Comparison of ENCODE assay signal across 14 cellular contexts in the genomic region with DNA sequence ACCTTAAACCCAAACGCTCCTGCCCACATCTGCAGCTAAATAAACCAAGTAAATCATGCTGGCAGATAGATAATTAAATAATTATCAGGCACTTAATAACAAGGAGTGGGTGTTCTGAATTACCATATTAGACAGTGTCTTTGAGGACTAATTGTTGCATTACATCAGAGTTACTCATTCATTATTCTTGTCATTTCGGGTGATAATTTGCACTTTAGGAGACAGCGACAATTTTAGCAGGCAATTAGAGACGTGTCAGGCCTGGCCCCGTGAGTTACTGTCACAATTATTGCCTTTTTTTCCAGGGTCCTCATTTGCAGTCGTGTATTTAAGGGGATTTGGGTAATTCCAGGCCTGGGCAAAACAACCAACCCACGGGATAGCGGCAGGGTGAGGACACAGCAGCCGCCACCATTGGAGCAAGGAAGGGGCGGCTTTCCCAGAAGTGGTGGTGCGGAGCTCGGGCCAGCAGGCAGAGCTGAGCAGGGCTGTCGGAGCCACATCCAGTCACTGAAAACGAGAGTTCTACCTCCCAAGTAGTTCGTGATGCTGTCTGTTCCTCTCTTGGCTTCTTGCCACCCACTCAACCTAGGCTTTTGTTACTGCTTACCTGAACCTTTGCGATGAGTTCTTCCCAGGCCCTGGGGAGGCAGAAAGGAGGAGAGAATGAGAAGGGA.
DNase-seq lines count a peak whose midpoint lies in the region; ATAC-seq and TF ChIP-seq lines count a peak whose summit lies in the region.
"Had no signal": no experiment of that assay in that cellular context is flagged by ENCODE, and none has a peak within 500 bp of the region (broad histone marks: within the 10 kb centered on the region; RNA-seq: fewer than 3 reads in every experiment).

No MANE protein-coding gene starts in this region.

- no peak overlapping the region for H3K4me3 Mint-ChIP-seq in natural killer cell treated with Interleukin-12 subunit alpha and Interleukin-12 subunit beta and Interleukin-15 and Interleukin-18, amount 100 ng/mL, for 72 hours
- H3K4me3 Mint-ChIP-seq in stimulated activated naive CD8-positive, alpha-beta T cell treated with anti-CD3 and anti-CD28 coated beads, Interleukin-15, amount 100 ng/mL, for 72 hours = no peak overlapping the region
- H3K4me3 Mint-ChIP-seq: activated naive CD8-positive, alpha-beta T cell treated with anti-CD3 and anti-CD28 coated beads for 36 hours; T-cell had no signal

- no peaks in the 10 kb centered on the region for H3K9me3 Mint-ChIP-seq in natural killer cell treated with Interleukin-12 subunit alpha and Interleukin-12 subunit beta and Interleukin-15 and Interleukin-18, amount 100 ng/mL, for 72 hours
- H3K9me3 Mint-ChIP-seq in stimulated activated naive CD8-positive, alpha-beta T cell treated with anti-CD3 and anti-CD28 coated beads, Interleukin-15, amount 100 ng/mL, for 72 hours = no peaks in the 10 kb centered on the region
- H3K9me3 Mint-ChIP-seq: activated naive CD8-positive, alpha-beta T cell treated with anti-CD3 and anti-CD28 coated beads for 36 hours had no signal

- TF ChIP-seq RAD21 in neural cell (conservative IDR thresholded peaks at IDR 0.05) = no peak

- H3F3A ChIP-seq in neural cell (ENCODE audit: insufficient read depth, low read length, poor library complexity, severe bottlenecking) = no peaks in the 10 kb centered on the region

- H3K36me3 ChIP-seq in SJSA1 (no peaks in the 10 kb centered on the region), neural cell (ENCODE audit: insufficient read depth, low read length) (no peaks in the 10 kb centered on the region)
- H3K36me3 ChIP-seq: BE2C, prostate gland had no signal

- no peaks in the 10 kb centered on the region for H3K9me2 ChIP-seq in neural cell (ENCODE audit: insufficient read depth, low read length)

- no peaks in the 10 kb centered on the region for H3K4me1 Mint-ChIP-seq in natural killer cell treated with Interleukin-12 subunit alpha and Interleukin-12 subunit beta and Interleukin-15 and Interleukin-18, amount 100 ng/mL, for 72 hours (ENCODE audit: low read depth in 2 of 2)
- H3K4me1 Mint-ChIP-seq in stimulated activated naive CD8-positive, alpha-beta T cell treated with anti-CD3 and anti-CD28 coated beads, Interleukin-15, amount 100 ng/mL, for 72 hours = peaks cover 25% of the 10 kb centered on the region
- H3K4me1 Mint-ChIP-seq: T-cell had no signal

- peaks cover 5 to 18% of the 10 kb centered on the region in 2 donors for H3K27me3 Mint-ChIP-seq in natural killer cell treated with Interleukin-12 subunit alpha and Interleukin-12 subunit beta and Interleukin-15 and Interleukin-18, amount 100 ng/mL, for 72 hours
- H3K27me3 Mint-ChIP-seq in stimulated activated naive CD8-positive, alpha-beta T cell treated with anti-CD3 and anti-CD28 coated beads, Interleukin-15, amount 100 ng/mL, for 72 hours = peaks cover 45% of the 10 kb centered on the region

- H3K27me3 ChIP-seq in SJSA1 (replicated peaks) (no peaks in the 10 kb centered on the region), neural cell (ENCODE audit: insufficient read depth, low read depth, low read length) (no peaks in the 10 kb centered on the region)
- H3K27me3 ChIP-seq: BE2C had no signal

- peak overlapping the region; percentile 87 for H3K27ac ChIP-seq in SJSA1
- H3K27ac ChIP-seq in neural cell (ENCODE audit: low read length) = peak overlapping the region; percentile 30
- H3K27ac ChIP-seq: KMS-11, prostate gland had no signal

- no peak overlapping the region for H2AFZ ChIP-seq in neural cell (ENCODE audit: low read depth, low read length)

- no peak for ATAC-seq in GM18517 (IDR thresholded peaks at IDR 0.05; ENCODE audit: unreplicated experiment)
- ATAC-seq in natural killer cell treated with Interleukin-12 subunit alpha and Interleukin-12 subunit beta and Interleukin-15 and Interleukin-18, amount 100 ng/mL, for 72 hours = no peak
- ATAC-seq in stimulated activated naive CD8-positive, alpha-beta T cell treated with anti-CD3 and anti-CD28 coated beads, Interleukin-15, amount 100 ng/mL, for 72 hours = no peak
- ATAC-seq: T-cell had no signal

- no peak overlapping the region for H3K27ac Mint-ChIP-seq in natural killer cell treated with Interleukin-12 subunit alpha and Interleukin-12 subunit beta and Interleukin-15 and Interleukin-18, amount 100 ng/mL, for 72 hours
- H3K27ac Mint-ChIP-seq in stimulated activated naive CD8-positive, alpha-beta T cell treated with anti-CD3 and anti-CD28 coated beads, Interleukin-15, amount 100 ng/mL, for 72 hours = no peak overlapping the region
- H3K27ac Mint-ChIP-seq: activated naive CD8-positive, alpha-beta T cell treated with anti-CD3 and anti-CD28 coated beads for 36 hours; T-cell had no signal

- TF ChIP-seq CTCF in neural cell (IDR thresholded peaks at IDR 0.05; ENCODE audit: poor library complexity, severe bottlenecking) = no peak

- H3K36me3 Mint-ChIP-seq in natural killer cell treated with Interleukin-12 subunit alpha and Interleukin-12 subunit beta and Interleukin-15 and Interleukin-18, amount 100 ng/mL, for 72 hours = no peaks in the 10 kb centered on the region

- no peak for TF ChIP-seq EP300 in neural cell (conservative IDR thresholded peaks at IDR 0.05; ENCODE audit: poor library complexity, severe bottlenecking)

- no peak overlapping the region for H3K4me2 ChIP-seq in neural cell (ENCODE audit: low read length)
- H3K4me2 ChIP-seq: KMS-11 had no signal

- no peaks in the 10 kb centered on the region for H4K20me1 ChIP-seq in neural cell (ENCODE audit: insufficient read depth)

- no peaks in the 10 kb centered on the region for H3K79me2 ChIP-seq in neural cell (replicated peaks; ENCODE audit: insufficient read depth, low read length)

- peaks cover 55% of the 10 kb centered on the region for H3K4me1 ChIP-seq in SJSA1 (replicated peaks)
- H3K4me1 ChIP-seq: prostate gland had no signal

- H3K9ac ChIP-seq in neural cell (ENCODE audit: low read length) = no peak overlapping the region
- H3K9ac ChIP-seq: KMS-11 had no signal

- DNase-seq in DMS153 (lab: John Stamatoyannopoulos, UW) = peak; percentile 61
- peak; percentile 71 for DNase-seq in NCI-H1417 treated with DMSO at 0.1 percent for 48 hours (lab: John Stamatoyannopoulos, UW)
- DNase-seq in SJSA1 (ENCODE audit: low read depth in 1 of 2, low spot score in 2 of 2) = peak; percentile 67 to 68
- DNase-seq in natural killer cell treated with Interleukin-12 subunit alpha and Interleukin-12 subunit beta and Interleukin-15 and Interleukin-18, amount 100 ng/mL, for 72 hours (ENCODE audit: low spot score) = no peak
- DNase-seq in OCI-M1 (lab: John Stamatoyannopoulos, UW) = no peak
- DNase-seq in stimulated activated naive CD8-positive, alpha-beta T cell treated with anti-CD3 and anti-CD28 coated beads, Interleukin-15, amount 100 ng/mL, for 72 hours = no peak
- DNase-seq: activated CD8-positive, alpha-beta memory T cell treated with anti-CD3 and anti-CD28 coated beads for 24 hours; activated naive CD8-positive, alpha-beta T cell treated with anti-CD3 and anti-CD28 coated beads for 36 hours; T-cell had no signal

- H3K4me3 ChIP-seq in SJSA1 = no peak overlapping the region
- no peak overlapping the region for H3K4me3 ChIP-seq in neural cell (ENCODE audit: low read length)
- H3K4me3 ChIP-seq: prostate gland had no signal

- H3K9me3 ChIP-seq in SJSA1 (replicated peaks) (no peaks in the 10 kb centered on the region), neural cell (ENCODE audit: low read length) (no peaks in the 10 kb centered on the region)
- H3K9me3 ChIP-seq: BE2C, prostate gland had no signal

TF ChIP-seq in neural cell, 6 proteins besides CTCF, POLR2A, EP300 and RAD21:
- TF ChIP-seq SMC3 (conservative IDR thresholded peaks at IDR 0.05; ENCODE audit: poor library complexity) = no peak
- no peak for TF ChIP-seq EZH2 (IDR thresholded peaks at IDR 0.05; ENCODE audit: borderline replicate concordance, insufficient read depth, low read length, poor library complexity, severe bottlenecking)
- TF ChIP-seq POLR2AphosphoS5 (IDR thresholded peaks at IDR 0.05) = no peak
- TF ChIP-seq, protein P1, sequence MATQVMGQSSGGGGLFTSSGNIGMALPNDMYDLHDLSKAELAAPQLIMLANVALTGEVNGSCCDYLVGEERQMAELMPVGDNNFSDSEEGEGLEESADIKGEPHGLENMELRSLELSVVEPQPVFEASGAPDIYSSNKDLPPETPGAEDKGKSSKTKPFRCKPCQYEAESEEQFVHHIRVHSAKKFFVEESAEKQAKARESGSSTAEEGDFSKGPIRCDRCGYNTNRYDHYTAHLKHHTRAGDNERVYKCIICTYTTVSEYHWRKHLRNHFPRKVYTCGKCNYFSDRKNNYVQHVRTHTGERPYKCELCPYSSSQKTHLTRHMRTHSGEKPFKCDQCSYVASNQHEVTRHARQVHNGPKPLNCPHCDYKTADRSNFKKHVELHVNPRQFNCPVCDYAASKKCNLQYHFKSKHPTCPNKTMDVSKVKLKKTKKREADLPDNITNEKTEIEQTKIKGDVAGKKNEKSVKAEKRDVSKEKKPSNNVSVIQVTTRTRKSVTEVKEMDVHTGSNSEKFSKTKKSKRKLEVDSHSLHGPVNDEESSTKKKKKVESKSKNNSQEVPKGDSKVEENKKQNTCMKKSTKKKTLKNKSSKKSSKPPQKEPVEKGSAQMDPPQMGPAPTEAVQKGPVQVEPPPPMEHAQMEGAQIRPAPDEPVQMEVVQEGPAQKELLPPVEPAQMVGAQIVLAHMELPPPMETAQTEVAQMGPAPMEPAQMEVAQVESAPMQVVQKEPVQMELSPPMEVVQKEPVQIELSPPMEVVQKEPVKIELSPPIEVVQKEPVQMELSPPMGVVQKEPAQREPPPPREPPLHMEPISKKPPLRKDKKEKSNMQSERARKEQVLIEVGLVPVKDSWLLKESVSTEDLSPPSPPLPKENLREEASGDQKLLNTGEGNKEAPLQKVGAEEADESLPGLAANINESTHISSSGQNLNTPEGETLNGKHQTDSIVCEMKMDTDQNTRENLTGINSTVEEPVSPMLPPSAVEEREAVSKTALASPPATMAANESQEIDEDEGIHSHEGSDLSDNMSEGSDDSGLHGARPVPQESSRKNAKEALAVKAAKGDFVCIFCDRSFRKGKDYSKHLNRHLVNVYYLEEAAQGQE (IDR thresholded peaks at IDR 0.05; ENCODE audit: borderline replicate concordance) = no peak
- TF ChIP-seq TAF1 (IDR thresholded peaks at IDR 0.05; ENCODE audit: low read depth) = no peak
- TF ChIP-seq MXI1 (conservative IDR thresholded peaks at IDR 0.05; ENCODE audit: poor library complexity, severe bottlenecking) = no peak

Comparison
In these comparisons a context has a peak if more than half of its experiments do, and no peak if none do; other contexts are left out.
1. DNase-seq: peak in DMS153 (single experiment), NCI-H1417 treated with DMSO at 0.1 percent for 48 hours (single experiment) and SJSA1 (2 of 2); none in natural killer cell treated with Interleukin-12 subunit alpha and Interleukin-12 subunit beta and Interleukin-15 and Interleukin-18, amount 100 ng/mL, for 72 hours (single experiment), OCI-M1 (single experiment) and stimulated activated naive CD8-positive, alpha-beta T cell treated with anti-CD3 and anti-CD28 coated beads, Interleukin-15, amount 100 ng/mL, for 72 hours (0 of 2).